ENCODE assay signal across 8 cellular contexts in genomic region chr3:15795563-15796308, GRCh38. TPM values are rescaled to one million over a fixed set of nuclear protein-coding genes. Genes with fewer than 3 reads are reported as not detected.
DNase-seq lines count a peak whose midpoint lies in the region; ATAC-seq and TF ChIP-seq lines count a peak whose summit lies in the region.

No MANE protein-coding gene starts in this region.

- peak overlapping the region; percentile 17 to 64 (median 31) for H3K27ac Mint-ChIP-seq in CD4-positive, CD25-positive, alpha-beta regulatory T cell

- in situ Hi-C loops in SK-MEL-5 (cut with HindIII; ENCODE audit: low pct_unique_long_range_greater_than_20kb, low sequenced_read_pairs) (no loop called here), gastrocnemius medialis (cut with MboI; ENCODE audit: low sequenced_read_pairs in 4 of 4) (no loop called here)

- DNase-seq in CD4-positive, CD25-positive, alpha-beta regulatory T cell: peak in 1 of 3 donors; percentile 20
- DNase-seq in HFF-Myc (ENCODE audit: extremely low read depth, low read depth) (no peak), SK-MEL-5 (ENCODE audit: low read depth, low spot score) (peak; percentile 62), epithelial cell of prostate (ENCODE audit: low read depth, low spot score) (no peak), gastrocnemius medialis (no peak), NCI-H2107 (lab: John Stamatoyannopoulos, UW) (no peak), DMS 273 (lab: John Stamatoyannopoulos, UW; ENCODE audit: unreplicated experiment) (no peak)

- no peaks in the 10 kb centered on the region for H3K9me3 ChIP-seq in CD4-positive, CD25-positive, alpha-beta regulatory T cell (ENCODE audit: control insufficient read depth in 2 of 2, low read length in 2 of 2)
- H3K9me3 ChIP-seq in gastrocnemius medialis: no peaks in the 10 kb centered on the region

- ATAC-seq in CD4-positive, CD25-positive, alpha-beta regulatory T cell (ENCODE audit: low read depth in 2 of 2): no peak
- ATAC-seq in gastrocnemius medialis (no peak), GM18505 (IDR thresholded peaks at IDR 0.05; ENCODE audit: unreplicated experiment) (no peak)

- peak overlapping the region; percentile 3 to 70 (median 39) for H3K4me3 Mint-ChIP-seq in CD4-positive, CD25-positive, alpha-beta regulatory T cell

- H3K9me3 Mint-ChIP-seq in CD4-positive, CD25-positive, alpha-beta regulatory T cell: peaks cover 0 to 5% (median 0%) of the 10 kb centered on the region in 7 donors

- intact Hi-C loops in gastrocnemius medialis (cut with DNase I; ENCODE audit: low total_unique reads): no loop called here

- no peaks in the 10 kb centered on the region for H3K27me3 Mint-ChIP-seq in CD4-positive, CD25-positive, alpha-beta regulatory T cell

- TF ChIP-seq POLR2A in gastrocnemius medialis (IDR thresholded peaks at IDR 0.05) (peak in 1 of 2 donors; percentile 17), GM18505 (IDR thresholded peaks at IDR 0.05; ENCODE audit: borderline replicate concordance, extremely low read depth, insufficient read depth, insufficient read length) (no peak)

- H3K27ac ChIP-seq in CD4-positive, CD25-positive, alpha-beta regulatory T cell (ENCODE audit: insufficient read depth, low read length, poor library complexity, severe bottlenecking): peak overlapping the region; percentile 76
- H3K27ac ChIP-seq in epithelial cell of prostate: peak overlapping the region; percentile 78
- peak overlapping the region; percentile 87 to 93 (median 90) for H3K27ac ChIP-seq in gastrocnemius medialis

- peaks cover 56% of the 10 kb centered on the region for H3K4me1 ChIP-seq in CD4-positive, CD25-positive, alpha-beta regulatory T cell (ENCODE audit: control insufficient read depth, insufficient read depth, low read length, poor library complexity, severe bottlenecking)
- H3K4me1 ChIP-seq in gastrocnemius medialis: peaks cover 41 to 52% of the 10 kb centered on the region in 2 donors

- peak overlapping the region; percentile 75 for H3K4me3 ChIP-seq in CD4-positive, CD25-positive, alpha-beta regulatory T cell (ENCODE audit: low read depth, low read length)
- H3K4me3 ChIP-seq in HFF-Myc (replicated peaks; ENCODE audit: low read depth, low read length) (peak overlapping the region; percentile 58), gastrocnemius medialis (peak overlapping the region; percentile 53 to 60 (median 58))

- TF ChIP-seq CTCF in HFF-Myc (IDR thresholded peaks at IDR 0.05; ENCODE audit: low read depth, low read length, missing control alignments) (no peak), gastrocnemius medialis (IDR thresholded peaks at IDR 0.05 in 4 of 5, conservative IDR thresholded peaks at IDR 0.05 in 1 of 5) (no peak)

- H3K36me3 ChIP-seq in CD4-positive, CD25-positive, alpha-beta regulatory T cell (ENCODE audit: control insufficient read depth, insufficient read depth, low read length): peaks cover 2% of the 10 kb centered on the region
- H3K36me3 ChIP-seq in gastrocnemius medialis: no peaks in the 10 kb centered on the region

- peaks cover 17% of the 10 kb centered on the region for H3K36me3 Mint-ChIP-seq in CD4-positive, CD25-positive, alpha-beta regulatory T cell

- no peaks in the 10 kb centered on the region for H3K27me3 ChIP-seq in CD4-positive, CD25-positive, alpha-beta regulatory T cell (ENCODE audit: control insufficient read depth, insufficient read depth, low read length)
- no peaks in the 10 kb centered on the region for H3K27me3 ChIP-seq in gastrocnemius medialis

- peaks cover 53 to 76% (median 64%) of the 10 kb centered on the region in 4 donors for H3K4me1 Mint-ChIP-seq in CD4-positive, CD25-positive, alpha-beta regulatory T cell

RNA-seq across cellular contexts. Expression of gene ANKRD28, which starts 2.0 kb away (rescaled TPM):
- total RNA-seq in CD4-positive, CD25-positive, alpha-beta regulatory T cell: 77.1 TPM
- polyA plus RNA-seq in CD4-positive, CD25-positive, alpha-beta regulatory T cell: 10 to 100 TPM in 1 of 4 donors, 1 to 10 TPM in 3; 6.9 to 10.7 (median 8.5) TPM
- 273 and 279 TPM in 2 replicates for total RNA-seq in SK-MEL-5 (2014; rRNA removed; shearing (Covaris generic))
- 120 and 151 TPM in 2 replicates for polyA plus RNA-seq in SK-MEL-5 (2015; cell fraction: cytosol; rRNA removed)
- polyA plus RNA-seq in SK-MEL-5 (2015; cell fraction: nucleus; rRNA removed): 671 and 692 TPM in 2 replicates
- total RNA-seq in gastrocnemius medialis: 100 to 1,000 TPM in 2 of 4 donors, 10 to 100 TPM in 2; 97.1 to 121 (median 105) TPM
